16 cellular contexts compared by ENCODE assay signal in the genomic region with DNA sequence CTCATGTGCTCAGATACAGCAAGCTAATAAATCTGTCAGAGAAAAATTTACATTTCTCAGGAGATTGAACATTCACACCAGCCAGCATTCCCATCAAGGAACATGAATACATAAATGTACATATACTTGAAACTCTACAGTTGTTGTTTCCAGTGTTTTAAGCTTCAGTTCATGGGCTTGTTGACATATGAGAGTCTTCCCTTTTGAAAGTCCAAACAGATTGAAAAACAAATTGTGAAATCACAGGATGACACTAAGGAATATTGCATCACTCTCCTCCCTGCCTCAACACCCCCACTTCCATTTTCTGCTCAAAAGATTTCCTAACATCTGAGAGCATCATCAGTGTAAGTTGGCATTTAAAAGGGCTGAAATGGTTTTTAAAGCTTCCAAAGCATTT.
A peak's percentile ranks its signal among the peaks of the same experiment; 100 is the strongest.
DNase-seq lines count a peak whose midpoint lies in the region; ATAC-seq and TF ChIP-seq lines count a peak whose summit lies in the region.
"Had no signal": no experiment of that assay in that cellular context is flagged by ENCODE, and none has a peak within 500 bp of the region (broad histone marks: within the 10 kb centered on the region; RNA-seq: fewer than 3 reads in every experiment).

No MANE protein-coding gene starts in this region.

- H3K27ac ChIP-seq in breast epithelium, result peak overlapping the region; percentile 1 to 72
- H3K27ac ChIP-seq in left lung, result peak overlapping the region in 1 of 2 donors; percentile 77
- H3K27ac ChIP-seq in upper lobe of left lung, result peak overlapping the region; percentile 38 to 67 (median 46)

- H3K27me3 ChIP-seq in breast epithelium (no peaks in the 10 kb centered on the region), left lung (no peaks in the 10 kb centered on the region), upper lobe of left lung (no peaks in the 10 kb centered on the region)

- intact Hi-C loops in breast epithelium (cut with DNase I; ENCODE audit: low total_unique reads) (no loop called here), left lung (cut with DNase I) (no loop called here)

- TF ChIP-seq EP300 in upper lobe of left lung (IDR thresholded peaks at IDR 0.05), result peak in 2 of 4 donors; percentile 68 to 71

- peak; percentile 77 for DNase-seq in SIG-M5 treated with dmso at 0.1 percent for 504 hours (lab: John Stamatoyannopoulos, UW; ENCODE audit: unreplicated experiment)
- DNase-seq in SIG-M5 (lab: John Stamatoyannopoulos, UW), result no peak
- no peak for DNase-seq in breast epithelium (ENCODE audit: low spot score in 2 of 2)
- no peak for DNase-seq in left lung
- DNase-seq in upper lobe of left lung, result no peak
- DNase-seq in NCI-H2171 treated with DMSO at 0.1 percent for 48 hours (lab: John Stamatoyannopoulos, UW), result no peak
- DNase-seq in GDM1 (lab: John Stamatoyannopoulos, UW), result no peak
- DNase-seq in HUDEP-2 (lab: John Stamatoyannopoulos, UW; ENCODE audit: unreplicated experiment in 76 of 76), result no peak
- DNase-seq: DMS153; kidney; NCI-H446; nucleus accumbens; SHP77; stimulated activated CD4-positive, alpha-beta T cell treated with anti-CD3 and anti-CD28 coated beads, Interleukin-4, amount 100 ng/mL, for 1 hour had no signal

- no peaks in the 10 kb centered on the region for H3K9me3 ChIP-seq in breast epithelium
- no peaks in the 10 kb centered on the region for H3K9me3 ChIP-seq in left lung
- no peaks in the 10 kb centered on the region for H3K9me3 ChIP-seq in upper lobe of left lung

- ATAC-seq in left lung, result peak; percentile 27
- ATAC-seq in upper lobe of left lung (ENCODE audit: low FRiP score in 2 of 2), result peak in 1 of 2 donors; percentile 67
- ATAC-seq: activated CD4-positive, CD25-positive, alpha-beta regulatory T cell treated with anti-CD3 and anti-CD28 coated beads, Interleukin-2, amount 50 U/mL, for 24 hours; activated T-helper 17 cell treated with anti-CD3 and anti-CD28 coated beads, Interleukin-2, amount 50 U/mL, for 72 hours had no signal

- TF ChIP-seq POLR2A in breast epithelium (IDR thresholded peaks at IDR 0.05), result no peak
- no peak for TF ChIP-seq POLR2A in upper lobe of left lung (IDR thresholded peaks at IDR 0.05)

- peaks cover 0 to under 1% of the 10 kb centered on the region in 2 donors for H3K4me1 ChIP-seq in breast epithelium
- H3K4me1 ChIP-seq in left lung, result peaks cover 5 to 33% of the 10 kb centered on the region in 2 donors
- peaks cover 0 to 8% (median 5%) of the 10 kb centered on the region in 4 donors for H3K4me1 ChIP-seq in upper lobe of left lung

- no peak overlapping the region for H3K4me3 ChIP-seq in breast epithelium
- H3K4me3 ChIP-seq in left lung, result no peak overlapping the region
- no peak overlapping the region for H3K4me3 ChIP-seq in upper lobe of left lung

- H3K36me3 ChIP-seq in breast epithelium (no peaks in the 10 kb centered on the region), left lung (no peaks in the 10 kb centered on the region), upper lobe of left lung (no peaks in the 10 kb centered on the region)

- TF ChIP-seq CTCF in breast epithelium (IDR thresholded peaks at IDR 0.05), result no peak
- no peak for TF ChIP-seq CTCF in left lung (IDR thresholded peaks at IDR 0.05)
- TF ChIP-seq CTCF in upper lobe of left lung (IDR thresholded peaks at IDR 0.05), result no peak
